1 cellular context compared by ENCODE assay signal in genomic region chr11:128865490-128865889, GRCh38.
TF ChIP-seq lines count a peak whose summit lies in the region.

No MANE protein-coding gene starts in this region.

TF ChIP-seq in IMR-90, 13 proteins besides CTCF, POLR2A, EP300 and RAD21:
- no peak for TF ChIP-seq MAZ (IDR thresholded peaks at IDR 0.05; ENCODE audit: borderline replicate concordance, low read depth, low read length)
- TF ChIP-seq RFX5 (IDR thresholded peaks at IDR 0.05; ENCODE audit: low read depth, low read length) = no peak
- no peak for TF ChIP-seq SMC3 (IDR thresholded peaks at IDR 0.05; ENCODE audit: low read depth, low read length)
- no peak for TF ChIP-seq MAFK (IDR thresholded peaks at IDR 0.05; ENCODE audit: low read depth, low read length)
- TF ChIP-seq RCOR1 (IDR thresholded peaks at IDR 0.05; ENCODE audit: insufficient replicate concordance, low read length) = no peak
- TF ChIP-seq MXI1 (IDR thresholded peaks at IDR 0.05; ENCODE audit: borderline replicate concordance, low read depth, low read length) = no peak
- TF ChIP-seq, protein P1, sequence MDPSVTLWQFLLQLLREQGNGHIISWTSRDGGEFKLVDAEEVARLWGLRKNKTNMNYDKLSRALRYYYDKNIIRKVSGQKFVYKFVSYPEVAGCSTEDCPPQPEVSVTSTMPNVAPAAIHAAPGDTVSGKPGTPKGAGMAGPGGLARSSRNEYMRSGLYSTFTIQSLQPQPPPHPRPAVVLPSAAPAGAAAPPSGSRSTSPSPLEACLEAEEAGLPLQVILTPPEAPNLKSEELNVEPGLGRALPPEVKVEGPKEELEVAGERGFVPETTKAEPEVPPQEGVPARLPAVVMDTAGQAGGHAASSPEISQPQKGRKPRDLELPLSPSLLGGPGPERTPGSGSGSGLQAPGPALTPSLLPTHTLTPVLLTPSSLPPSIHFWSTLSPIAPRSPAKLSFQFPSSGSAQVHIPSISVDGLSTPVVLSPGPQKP (IDR thresholded peaks at IDR 0.05; ENCODE audit: borderline replicate concordance, low read depth, low read length) = no peak
- TF ChIP-seq, protein P2, sequence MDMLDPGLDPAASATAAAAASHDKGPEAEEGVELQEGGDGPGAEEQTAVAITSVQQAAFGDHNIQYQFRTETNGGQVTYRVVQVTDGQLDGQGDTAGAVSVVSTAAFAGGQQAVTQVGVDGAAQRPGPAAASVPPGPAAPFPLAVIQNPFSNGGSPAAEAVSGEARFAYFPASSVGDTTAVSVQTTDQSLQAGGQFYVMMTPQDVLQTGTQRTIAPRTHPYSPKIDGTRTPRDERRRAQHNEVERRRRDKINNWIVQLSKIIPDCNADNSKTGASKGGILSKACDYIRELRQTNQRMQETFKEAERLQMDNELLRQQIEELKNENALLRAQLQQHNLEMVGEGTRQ (IDR thresholded peaks at IDR 0.05; ENCODE audit: low read depth, low read length) = no peak
- TF ChIP-seq CHD1 (IDR thresholded peaks at IDR 0.05; ENCODE audit: low read depth, low read length) = no peak
